Comparison of ENCODE assay signal across 20 cellular contexts in the genomic region with DNA sequence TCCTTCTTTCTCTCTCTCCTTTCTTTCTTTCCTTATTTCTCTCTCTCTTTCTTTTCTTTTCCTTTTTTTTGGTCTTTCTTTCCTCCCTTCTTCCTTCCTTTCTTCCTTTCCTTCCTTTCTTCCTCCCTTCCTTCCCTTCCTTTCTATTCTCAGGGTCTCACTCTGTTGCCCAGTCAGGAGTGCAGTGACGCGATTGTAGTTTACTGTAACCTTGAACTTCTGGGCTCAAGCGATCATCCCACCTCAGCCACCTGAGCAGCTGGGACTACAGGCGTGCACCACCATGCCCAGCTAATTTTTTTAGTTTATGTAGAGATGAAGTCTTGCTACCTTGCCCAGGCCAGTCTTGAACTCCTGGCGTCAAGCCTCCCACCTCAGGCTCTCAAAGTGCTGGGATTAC.
"Had no signal": no experiment of that assay in that cellular context is flagged by ENCODE, and none has a peak within 500 bp of the region (broad histone marks: within the 10 kb centered on the region; RNA-seq: fewer than 3 reads in every experiment).

No MANE protein-coding gene starts in this region.

- FAIRE-seq: frontal cortex, keratinocyte had no signal

- H3K27ac ChIP-seq: lower lobe of right lung, ovary, thyroid gland had no signal

- H3K27ac Mint-ChIP-seq: effector memory CD8-positive, alpha-beta T cell; natural killer cell; stimulated activated naive CD8-positive, alpha-beta T cell treated with anti-CD3 and anti-CD28 coated beads, Interleukin-15, amount 100 ng/mL, for 72 hours; type B pancreatic cell had no signal

- H3K36me3 ChIP-seq: lower lobe of right lung, ovary, thyroid gland had no signal

- H3K27me3 Mint-ChIP-seq: effector memory CD8-positive, alpha-beta T cell; stimulated activated naive CD8-positive, alpha-beta T cell treated with anti-CD3 and anti-CD28 coated beads, Interleukin-15, amount 100 ng/mL, for 72 hours had no signal

- H3K9me3 ChIP-seq: lower lobe of right lung, ovary, thyroid gland had no signal

- H3K4me3 Mint-ChIP-seq: effector memory CD8-positive, alpha-beta T cell; natural killer cell; stimulated activated naive CD8-positive, alpha-beta T cell treated with anti-CD3 and anti-CD28 coated beads, Interleukin-15, amount 100 ng/mL, for 72 hours; type B pancreatic cell had no signal

- H3K4me3 ChIP-seq: lower lobe of right lung, ovary, smooth muscle cell, thyroid gland had no signal

- ATAC-seq: effector memory CD8-positive, alpha-beta T cell; left ventricle myocardium superior; lower lobe of right lung; natural killer cell; sciatic nerve; stimulated activated naive CD8-positive, alpha-beta T cell treated with anti-CD3 and anti-CD28 coated beads, Interleukin-15, amount 100 ng/mL, for 72 hours had no signal

- H3K36me3 Mint-ChIP-seq: natural killer cell, type B pancreatic cell had no signal

- H3K4me2 ChIP-seq: smooth muscle cell had no signal

- DNase-seq: cortex of kidney; effector memory CD8-positive, alpha-beta T cell; head of caudate nucleus; left ventricle myocardium superior; lower lobe of right lung; natural killer cell; occipital lobe; ovary; stimulated activated CD4-positive, alpha-beta T cell treated with anti-CD3 and anti-CD28 coated beads, Interleukin-12 subunit alpha, Interleukin-12 subunit beta, amount 100 ng/mL, for 4 hours; stimulated activated CD4-positive, alpha-beta T cell treated with anti-CD3 and anti-CD28 coated beads, Interleukin-1b, Interleukin-23, amount 100 ng/mL, for 48 hours; stimulated activated CD4-positive, alpha-beta T cell treated with anti-CD3 and anti-CD28 coated beads, Interleukin-4, amount 100 ng/mL, for 1 hour; stimulated activated CD8-positive, alpha-beta memory T cell treated with anti-CD3 and anti-CD28 coated beads, Interleukin-4, amount 100 ng/mL, for 48 hours; stimulated activated naive CD4-positive, alpha-beta T cell; stimulated activated naive CD8-positive, alpha-beta T cell treated with anti-CD3 and anti-CD28 coated beads, Interleukin-15, amount 100 ng/mL, for 72 hours; thyroid gland had no signal

- H3K27me3 ChIP-seq: ovary, thyroid gland had no signal
